Comparison of ENCODE assay signal across 8 cellular contexts in genomic region chr2:101704046-101704466, GRCh38. TPM values are rescaled to one million over a fixed set of nuclear protein-coding genes. Genes with fewer than 3 reads are reported as not detected.
DNase-seq lines count a peak whose midpoint lies in the region; ATAC-seq and TF ChIP-seq lines count a peak whose summit lies in the region.

No MANE protein-coding gene starts in this region.

- H3K4me2 ChIP-seq in DND-41 (ENCODE audit: insufficient read depth, low read length) (peak overlapping the region; percentile 90; the same call in 1 of the 2 replicates), OCI-LY3 (ENCODE audit: low read length) (peak overlapping the region; percentile 29)

- peaks cover 97% of the 10 kb centered on the region for H3K4me1 ChIP-seq in DND-41 (ENCODE audit: insufficient read depth, low read length)
- H3K4me1 ChIP-seq in OCI-LY3 (ENCODE audit: low read length) = peaks cover 75% of the 10 kb centered on the region

- H3K79me2 ChIP-seq in DND-41 (ENCODE audit: insufficient read depth, low read length) (peaks cover 97% of the 10 kb centered on the region), OCI-LY3 (ENCODE audit: low read length) (peaks cover 99% of the 10 kb centered on the region)

- H3K9me3 ChIP-seq in DND-41 (ENCODE audit: insufficient read depth, low read length, severe bottlenecking) (no peaks in the 10 kb centered on the region), OCI-LY3 (ENCODE audit: insufficient read depth, low read length) (no peaks in the 10 kb centered on the region)

- H3K27me3 ChIP-seq in DND-41 (ENCODE audit: insufficient read depth, low read length, poor library complexity) (no peaks in the 10 kb centered on the region), OCI-LY3 (ENCODE audit: low read depth, low read length) (no peaks in the 10 kb centered on the region)

- no peak overlapping the region for H3K4me3 ChIP-seq in DND-41 (ENCODE audit: low read depth in 1 of 2, low read length in 2 of 2)
- peak overlapping the region; percentile 3; the same call in 1 of the 2 replicates for H3K4me3 ChIP-seq in OCI-LY3 (ENCODE audit: low read length)

- intact Hi-C loops in posterior vena cava (cut with DNase I) = loop anchor here in 1 of 2 donors (10.0 kb wide), 1 partner anchor 51 kb away; no protein-coding TSS in a partner anchor

- peak; percentile 79 for DNase-seq in DND-41
- peak; percentile 83 for DNase-seq in posterior vena cava (ENCODE audit: low spot score)
- no peak for DNase-seq in mesenteric fat pad (ENCODE audit: low spot score)
- DNase-seq in NCI-H2227 treated with DMSO at 0.1 percent for 48 hours (lab: John Stamatoyannopoulos, UW) = no peak
- DNase-seq in NCI-H1105 treated with DMSO at 0.1 percent for 48 hours (lab: John Stamatoyannopoulos, UW) = no peak

- peak overlapping the region; percentile 50 for H3K27ac ChIP-seq in DND-41 (ENCODE audit: low read length)
- H3K27ac ChIP-seq in OCI-LY3 (ENCODE audit: low read length) = peak overlapping the region; percentile 55

- TF ChIP-seq CTCF in DND-41 (IDR thresholded peaks at IDR 0.05; ENCODE audit: borderline replicate concordance, extremely low read depth, low read length, poor library complexity, severe bottlenecking) (no peak), OCI-LY3 (IDR thresholded peaks at IDR 0.05; ENCODE audit: low read depth, low read length) (no peak)

- H4K20me1 ChIP-seq in DND-41 (ENCODE audit: insufficient read depth, low read length) (peaks cover 72% of the 10 kb centered on the region), OCI-LY3 (ENCODE audit: insufficient read depth, low read length) (peaks cover 85% of the 10 kb centered on the region)

- H3K36me3 ChIP-seq in DND-41 (ENCODE audit: insufficient read depth, low read length) = peaks cover 33% of the 10 kb centered on the region
- H3K36me3 ChIP-seq in OCI-LY3 (replicated peaks; ENCODE audit: low read depth, low read length) = peaks cover 29% of the 10 kb centered on the region

- no peak overlapping the region; the same call in 1 of the 2 replicates for H3K9ac ChIP-seq in DND-41 (ENCODE audit: low read depth, low read length)
- H3K9ac ChIP-seq in OCI-LY3 (ENCODE audit: low read length) = peak overlapping the region; percentile 14; the same call in 1 of the 2 replicates

- ATAC-seq in DND-41 (ENCODE audit: insufficient read depth, low read depth) = peak; percentile 69
- peak; percentile 48 for ATAC-seq in esophagus mucosa
- no peak for ATAC-seq in GM21529 (IDR thresholded peaks at IDR 0.05; ENCODE audit: unreplicated experiment)

- no peak overlapping the region for H2AFZ ChIP-seq in DND-41 (ENCODE audit: low read depth, low read length)
- H2AFZ ChIP-seq in OCI-LY3 (ENCODE audit: low read depth, low read length) = no peak overlapping the region

RNA-seq across cellular contexts. Expression of gene MAP4K4, which starts 6.5 kb away (rescaled TPM):
- 62.9 TPM for total RNA-seq in esophagus mucosa
- total RNA-seq in posterior vena cava = 10 to 100 TPM; 53.5 to 75.8 TPM
- total RNA-seq in mesenteric fat pad = 117 TPM

Comparison
In these comparisons a context has a peak if more than half of its experiments do, and no peak if none do; other contexts are left out.
1. DNase-seq: peak in DND-41 (single experiment) and posterior vena cava (single experiment); none in mesenteric fat pad (single experiment), NCI-H2227 treated with DMSO at 0.1 percent for 48 hours (single experiment) and NCI-H1105 treated with DMSO at 0.1 percent for 48 hours (single experiment).